ENCODE assay signal across 8 cellular contexts in genomic region chr1:200979574-200980451, GRCh38.
DNase-seq lines count a peak whose midpoint lies in the region; ATAC-seq and TF ChIP-seq lines count a peak whose summit lies in the region.

No MANE protein-coding gene starts in this region.

- H3K4me1 ChIP-seq in neutrophil (ENCODE audit: control insufficient read depth in 1 of 2, insufficient read depth in 1 of 2, low read depth in 1 of 2, low read length in 1 of 2): peaks cover 0 to under 1% of the 10 kb centered on the region in 2 experiments

- DNase-seq in ELR (ENCODE audit: low read depth) (peak; percentile 60), LNCaP clone FGC (ENCODE audit: low read depth) (no peak), WERI-Rb-1 (peak; percentile 98), cerebellar cortex (ENCODE audit: low spot score) (peak; percentile 49), HPDE6-E6E7 (ENCODE audit: extremely low spot score) (no peak), midbrain (lab: John Stamatoyannopoulos, UW) (no peak)

- TF ChIP-seq CTCF in LNCaP clone FGC (IDR thresholded peaks at IDR 0.05; ENCODE audit: control insufficient read depth, extremely low read depth, insufficient read depth) (peak; percentile 72), WERI-Rb-1 (IDR thresholded peaks at IDR 0.05; ENCODE audit: low read depth, low read length) (peak; percentile 100), neutrophil (IDR thresholded peaks at IDR 0.05) (peak; percentile 78)

- H3K27ac ChIP-seq in WERI-Rb-1 (no peak overlapping the region), neutrophil (no peak overlapping the region)

- no peak overlapping the region for H3K4me3 ChIP-seq in LNCaP clone FGC (ENCODE audit: low read depth, low read length)
- no peak overlapping the region for H3K4me3 ChIP-seq in WERI-Rb-1 (ENCODE audit: low read depth, low read length)
- H3K4me3 ChIP-seq in neutrophil (ENCODE audit: low read depth in 1 of 2, low read length in 1 of 2): no peak overlapping the region

- H3K36me3 ChIP-seq in WERI-Rb-1: peaks cover 100% of the 10 kb centered on the region
- peaks cover 100% of the 10 kb centered on the region for H3K36me3 ChIP-seq in neutrophil

- no peak for ATAC-seq in GM19035 (IDR thresholded peaks at IDR 0.05; ENCODE audit: unreplicated experiment)

- no peaks in the 10 kb centered on the region for H3K27me3 ChIP-seq in WERI-Rb-1 (ENCODE audit: insufficient read depth, low read depth, severe bottlenecking)
- no peaks in the 10 kb centered on the region for H3K27me3 ChIP-seq in neutrophil

- no peaks in the 10 kb centered on the region for H3K9me3 ChIP-seq in WERI-Rb-1 (ENCODE audit: severe bottlenecking)
- H3K9me3 ChIP-seq in neutrophil: no peaks in the 10 kb centered on the region

Comparison
In these comparisons a context has a peak if more than half of its experiments do, and no peak if none do; other contexts are left out.
1. DNase-seq: peak in ELR (single experiment), WERI-Rb-1 (single experiment) and cerebellar cortex (single experiment); none in LNCaP clone FGC (single experiment), HPDE6-E6E7 (single experiment) and midbrain (single experiment).
2. Peak in every context shown above with its lines, with median percentiles within 50 percentile points of each other: CTCF ChIP-seq.